Comparison of ENCODE assay signal across 13 cellular contexts in genomic region chr12:5335059-5335458, GRCh38.
"Had no signal": no experiment of that assay in that cellular context is flagged by ENCODE, and none has a peak within 500 bp of the region (broad histone marks: within the 10 kb centered on the region; RNA-seq: fewer than 3 reads in every experiment).

No MANE protein-coding gene starts in this region.

- H3K36me3 ChIP-seq: breast epithelium, gastrocnemius medialis, thoracic aorta had no signal

- H3K4me1 ChIP-seq: breast epithelium had no signal

- H3K9me3 ChIP-seq: breast epithelium, gastrocnemius medialis, thoracic aorta had no signal

- H3K27ac ChIP-seq: breast epithelium, gastrocnemius medialis, thoracic aorta had no signal

- DNase-seq: activated CD4-positive, alpha-beta T cell treated with anti-CD3 and anti-CD28 coated beads for 4 hours; activated CD8-positive, alpha-beta memory T cell treated with anti-CD3 and anti-CD28 coated beads, Interleukin-2, amount 50 U/mL, for 48 hours; activated CD8-positive, alpha-beta T cell treated with anti-CD3 and anti-CD28 coated beads for 36 hours; activated naive CD4-positive, alpha-beta T cell; aorta; gastrocnemius medialis; kidney; retina; stimulated activated CD4-positive, alpha-beta T cell treated with anti-CD3 and anti-CD28 coated beads, Interleukin-15, amount 100 ng/mL, for 24 hours; stimulated activated CD4-positive, alpha-beta T cell treated with anti-CD3 and anti-CD28 coated beads, Interleukin-4, amount 100 ng/mL, for 24 hours; stimulated activated naive CD8-positive, alpha-beta T cell treated with anti-CD3 and anti-CD28 coated beads, Interleukin-15, amount 100 ng/mL, for 72 hours had no signal

- ATAC-seq: activated CD8-positive, alpha-beta T cell treated with anti-CD3 and anti-CD28 coated beads for 36 hours; gastrocnemius medialis; stimulated activated naive CD8-positive, alpha-beta T cell treated with anti-CD3 and anti-CD28 coated beads, Interleukin-15, amount 100 ng/mL, for 72 hours had no signal

- H3K4me3 ChIP-seq: breast epithelium, gastrocnemius medialis, thoracic aorta had no signal

- H3K27me3 ChIP-seq: breast epithelium, gastrocnemius medialis had no signal
